In genomic region chr17:39150795-39151679, GRCh38 we compare ENCODE assay signal across 8 cellular contexts. TPM values are rescaled to one million over a fixed set of nuclear protein-coding genes. Genes with fewer than 3 reads are reported as not detected.
DNase-seq lines count a peak whose midpoint lies in the region; ATAC-seq and TF ChIP-seq lines count a peak whose summit lies in the region.

Gene PLXDC1, minus strand, starts transcription at chr17:39151637. Its CDS starts 200 bp downstream, at chr17:39151437.

- no peaks in the 10 kb centered on the region for H3K36me3 ChIP-seq in CD4-positive, alpha-beta memory T cell (ENCODE audit: insufficient read depth, low read length)
- H3K36me3 ChIP-seq in SU-DHL-6 (ENCODE audit: low read length) (no peaks in the 10 kb centered on the region), esophagus (ENCODE audit: control insufficient read depth in 2 of 2, insufficient read depth in 2 of 2, low read length in 1 of 2) (no peaks in the 10 kb centered on the region), osteoblast (ENCODE audit: insufficient read depth, low read length) (no peaks in the 10 kb centered on the region)

- peak within 1 kb of the TSS; percentile 73 for H3K4me2 ChIP-seq in SU-DHL-6 (ENCODE audit: low read depth, low read length, poor library complexity, severe bottlenecking)
- H3K4me2 ChIP-seq in osteoblast (ENCODE audit: insufficient read depth, low read length): peak within 1 kb of the TSS; percentile 89

- H3K9me2 ChIP-seq in SU-DHL-6 (replicated peaks; ENCODE audit: insufficient read depth, low read length): no peaks in the 10 kb centered on the region

- no peak within 1 kb of the TSS for H2AFZ ChIP-seq in SU-DHL-6 (ENCODE audit: low read depth, low read length, severe bottlenecking)
- H2AFZ ChIP-seq in osteoblast (ENCODE audit: low read length): peak within 1 kb of the TSS; percentile 20

- peaks cover 3 to 18% of the 10 kb centered on the region in 2 donors for H3K27me3 Mint-ChIP-seq in CD4-positive, alpha-beta memory T cell

- 5 to 7% methylated on average over 31 to 53 of the region's 53 CpGs for WGBS in esophagus, 2 donors

- TF ChIP-seq CTCF in SU-DHL-6 (IDR thresholded peaks at IDR 0.05; ENCODE audit: insufficient read depth, low read length, poor library complexity, severe bottlenecking): no peak
- no peak for TF ChIP-seq CTCF in osteoblast (IDR thresholded peaks at IDR 0.05; ENCODE audit: extremely low read depth, low read depth, low read length)

- ATAC-seq in GM21737 (IDR thresholded peaks at IDR 0.05; ENCODE audit: unreplicated experiment) (no peak), GM19397 (IDR thresholded peaks at IDR 0.05; ENCODE audit: unreplicated experiment) (no peak)

- H4K20me1 ChIP-seq in SU-DHL-6 (ENCODE audit: low read depth, low read length): no peaks in the 10 kb centered on the region
- no peaks in the 10 kb centered on the region for H4K20me1 ChIP-seq in osteoblast (ENCODE audit: insufficient read depth, low read length)

- H3K4me1 Mint-ChIP-seq in CD4-positive, alpha-beta memory T cell: peaks cover 28 to 62% (median 43%) of the 10 kb centered on the region in 4 donors

- peak within 1 kb of the TSS; percentile 93 to 100 (median 98) for H3K27ac Mint-ChIP-seq in CD4-positive, alpha-beta memory T cell

- no peaks in the 10 kb centered on the region for H3K27me3 ChIP-seq in CD4-positive, alpha-beta memory T cell (ENCODE audit: insufficient read depth, low read length)
- H3K27me3 ChIP-seq in SU-DHL-6 (ENCODE audit: low read length): no peaks in the 10 kb centered on the region
- H3K27me3 ChIP-seq in esophagus (ENCODE audit: control insufficient read depth in 1 of 2, insufficient read depth in 2 of 2, low read length in 2 of 2): no peaks in the 10 kb centered on the region
- H3K27me3 ChIP-seq in osteoblast (ENCODE audit: insufficient read depth, low read length): peaks cover 37% of the 10 kb centered on the region

- intact Hi-C loops in CD4-positive, alpha-beta memory T cell (cut with micrococcal nuclease): loop anchor here (5.0 kb wide), 3 partner anchors 184 to 474 kb away; partner anchors contain the start of genes FBXO47 and RPL23

- POLR2A ChIA-PET in CD4-positive, alpha-beta memory T cell (lab: Charles Lee; ENCODE audit: partially characterized antibody): interaction anchor here (0.6 to 5.3 kb wide), 14 partner anchors 12 to 824 kb away, joined by 3 to 76 read pairs (median 4); partner anchors contain the start of genes LASP1, RPL19 and RPL23

- CTCF ChIA-PET in CD4-positive, alpha-beta memory T cell (lab: Charles Lee; ENCODE audit: partially characterized antibody): interaction anchor here (0.7 to 7.5 kb wide), 17 partner anchors 13 to 283 kb away, joined by 3 to 289 read pairs (median 8); partner anchors contain the start of gene LASP1NB

- peak within 1 kb of the TSS; percentile 0 to 98 for H3K4me3 ChIP-seq in CD4-positive, alpha-beta memory T cell (ENCODE audit: low read length in 2 of 2)
- H3K4me3 ChIP-seq in SU-DHL-6 (ENCODE audit: insufficient read depth, low read length, poor library complexity, severe bottlenecking): no peak within 1 kb of the TSS
- peak within 1 kb of the TSS; percentile 37 to 52 for H3K4me3 ChIP-seq in esophagus (ENCODE audit: low read depth in 1 of 2, low read length in 2 of 2)
- H3K4me3 ChIP-seq in osteoblast (ENCODE audit: insufficient read depth, low read length): peak within 1 kb of the TSS; percentile 76

- peak within 1 kb of the TSS; percentile 96 to 100 (median 99) for H3K4me3 Mint-ChIP-seq in CD4-positive, alpha-beta memory T cell

- H3K36me3 Mint-ChIP-seq in CD4-positive, alpha-beta memory T cell: peaks cover 0 to 21% of the 10 kb centered on the region in 2 donors

- H3K9me3 Mint-ChIP-seq in CD4-positive, alpha-beta memory T cell: peaks cover 0 to 24% (median 5%) of the 10 kb centered on the region in 8 donors

- H3K79me2 ChIP-seq in SU-DHL-6 (ENCODE audit: insufficient read depth, low read length) (no peaks in the 10 kb centered on the region), osteoblast (ENCODE audit: insufficient read depth, low read length) (no peaks in the 10 kb centered on the region)

- peak within 1 kb of the TSS; percentile 66 for H3K27ac ChIP-seq in CD4-positive, alpha-beta memory T cell (ENCODE audit: low read depth, low read length)
- H3K27ac ChIP-seq in SU-DHL-6 (ENCODE audit: low read depth, low read length): no peak within 1 kb of the TSS
- peak within 1 kb of the TSS; percentile 39 to 59 for H3K27ac ChIP-seq in esophagus (ENCODE audit: low read depth in 2 of 2, low read length in 1 of 2)
- H3K27ac ChIP-seq in osteoblast (ENCODE audit: low read depth, low read length): no peak within 1 kb of the TSS

- DNase-seq in CD4-positive, alpha-beta memory T cell: peak in 1 of 5 donors; percentile 26
- DNase-seq in osteoblast (ENCODE audit: insufficient read length, low spot score, missing footprints) (peak; percentile 87), NCI-H1930 (lab: John Stamatoyannopoulos, UW) (no peak), kidney tubule cell (ENCODE audit: low spot score) (no peak)

- H3K9me3 ChIP-seq in CD4-positive, alpha-beta memory T cell (ENCODE audit: control insufficient read depth in 1 of 2, low read length in 2 of 2): no peaks in the 10 kb centered on the region
- no peaks in the 10 kb centered on the region for H3K9me3 ChIP-seq in SU-DHL-6 (ENCODE audit: insufficient read depth, low read length)
- H3K9me3 ChIP-seq in esophagus (ENCODE audit: control insufficient read depth in 2 of 2, insufficient read depth in 1 of 2, low read depth in 1 of 2, low read length in 1 of 2): no peaks in the 10 kb centered on the region
- H3K9me3 ChIP-seq in osteoblast (ENCODE audit: low read depth, low read length): no peaks in the 10 kb centered on the region

- H3K9ac ChIP-seq in SU-DHL-6 (ENCODE audit: low read length): no peak within 1 kb of the TSS

- H3K4me1 ChIP-seq in CD4-positive, alpha-beta memory T cell (ENCODE audit: insufficient read depth, low read length): peaks cover 33% of the 10 kb centered on the region
- H3K4me1 ChIP-seq in esophagus (ENCODE audit: control insufficient read depth in 2 of 2, insufficient read depth in 2 of 2, low read length in 1 of 2) (peaks cover 0 to 2% of the 10 kb centered on the region in 2 donors), osteoblast (ENCODE audit: insufficient read depth, low read length) (peaks cover 13% of the 10 kb centered on the region)

- no peaks in the 10 kb centered on the region for H3F3A ChIP-seq in SU-DHL-6 (ENCODE audit: insufficient read depth)

RNA-seq across cellular contexts. Expression of gene PLXDC1, which starts in this region (rescaled TPM):
- total RNA-seq in CD4-positive, alpha-beta memory T cell: 10 to 100 TPM; 15.8 to 16.4 TPM
- 1 to 10 TPM; 2.5 to 4.5 TPM for polyA plus RNA-seq in CD4-positive, alpha-beta memory T cell
- polyA plus RNA-seq in esophagus: 1 to 10 TPM; 4.7 to 6.0 TPM
- total RNA-seq in osteoblast: 2.9 and 3.8 TPM in 2 replicates

Comparison
In these comparisons a context has a peak if more than half of its experiments do, and no peak if none do; other contexts are left out.
1. H3K27ac ChIP-seq: peak in CD4-positive, alpha-beta memory T cell (single experiment) and esophagus (2 of 2); none in SU-DHL-6 (single experiment) and osteoblast (single experiment).